ENCODE assay signal across 8 cellular contexts in genomic region chr20:5000263-5001173, GRCh38. TPM values are rescaled to one million over a fixed set of nuclear protein-coding genes. Genes with fewer than 3 reads are reported as not detected.
A peak's percentile ranks its signal among the peaks of the same experiment; 100 is the strongest.
DNase-seq lines count a peak whose midpoint lies in the region; ATAC-seq and TF ChIP-seq lines count a peak whose summit lies in the region.

No MANE protein-coding gene starts in this region.

- peak overlapping the region; percentile 63 for H3K4me3 ChIP-seq in ectodermal cell (ENCODE audit: insufficient read depth, low read depth, low read length)
- peak overlapping the region; percentile 75 for H3K4me3 ChIP-seq in lung

- CTCF ChIA-PET in activated CD4-positive, alpha-beta T cell treated with anti-CD3 and anti-CD28 coated beads for 36 hours (lab: Charles Lee): interaction anchor here (0.9 kb wide), 1 partner anchor 34 kb away, joined by 3 read pairs; no protein-coding TSS in a partner anchor

- peak; percentile 29 for DNase-seq in SIG-M5 treated with dmso at 0.1 percent for 504 hours (lab: John Stamatoyannopoulos, UW; ENCODE audit: unreplicated experiment)
- DNase-seq in SIG-M5 (lab: John Stamatoyannopoulos, UW): no peak
- DNase-seq in activated CD4-positive, alpha-beta T cell treated with anti-CD3 and anti-CD28 coated beads for 36 hours: peak; percentile 52
- peak; percentile 30 for DNase-seq in lung (ENCODE audit: low spot score)

- H3K9me3 Mint-ChIP-seq in activated CD4-positive, alpha-beta T cell treated with anti-CD3 and anti-CD28 coated beads for 36 hours (ENCODE audit: low read depth): no peaks in the 10 kb centered on the region
- H3K9me3 Mint-ChIP-seq in stimulated activated naive CD8-positive, alpha-beta T cell treated with anti-CD3 and anti-CD28 coated beads, Interleukin-15, Interleukin-2, amounts not matched to agents 100 ng/mL and 50 ng/mL, for 24 hours: no peaks in the 10 kb centered on the region

- WGBS in ectodermal cell, 2 experiments: 9 to 10% methylated on average over 53 of the region's 53 CpGs
- WGBS in lung, 2 donors: 3 to 6% methylated on average over 47 to 53 of the region's 53 CpGs

- H3K27me3 ChIP-seq in ectodermal cell (ENCODE audit: control insufficient read depth, insufficient read depth, low read length, poor library complexity, severe bottlenecking) (peaks cover 25% of the 10 kb centered on the region), lung (ENCODE audit: control insufficient read depth, insufficient read depth) (no peaks in the 10 kb centered on the region)

- no peak for TF ChIP-seq RAD21 in Ishikawa (IDR thresholded peaks at IDR 0.05; ENCODE audit: low read depth)

- peaks cover 2% of the 10 kb centered on the region for H3K36me3 Mint-ChIP-seq in activated CD4-positive, alpha-beta T cell treated with anti-CD3 and anti-CD28 coated beads for 36 hours (ENCODE audit: low read depth)
- H3K36me3 Mint-ChIP-seq in stimulated activated naive CD8-positive, alpha-beta T cell treated with anti-CD3 and anti-CD28 coated beads, Interleukin-15, Interleukin-2, amounts not matched to agents 100 ng/mL and 50 ng/mL, for 24 hours (ENCODE audit: low read depth): peaks cover 4% of the 10 kb centered on the region

- intact Hi-C loops in activated CD4-positive, alpha-beta T cell treated with anti-CD3 and anti-CD28 coated beads for 36 hours (cut with DNase I, micrococcal nuclease): loop anchor here (1.0 to 10.0 kb wide), 3 partner anchors 78 to 186 kb away; no protein-coding TSS in a partner anchor

- H3K4me1 Mint-ChIP-seq in activated CD4-positive, alpha-beta T cell treated with anti-CD3 and anti-CD28 coated beads for 36 hours: peaks cover 31% of the 10 kb centered on the region
- H3K4me1 Mint-ChIP-seq in stimulated activated naive CD8-positive, alpha-beta T cell treated with anti-CD3 and anti-CD28 coated beads, Interleukin-15, Interleukin-2, amounts not matched to agents 100 ng/mL and 50 ng/mL, for 24 hours (ENCODE audit: low read depth): peaks cover 40% of the 10 kb centered on the region

- peaks cover 8% of the 10 kb centered on the region for H3K4me1 ChIP-seq in ectodermal cell (ENCODE audit: control insufficient read depth, insufficient read depth, low read length)
- peaks cover 4 to 9% of the 10 kb centered on the region in 2 donors for H3K4me1 ChIP-seq in lung (ENCODE audit: control insufficient read depth in 2 of 2, insufficient read depth in 2 of 2, low read length in 2 of 2)

- no peak for TF ChIP-seq EP300 in Ishikawa (IDR thresholded peaks at IDR 0.05; ENCODE audit: borderline replicate concordance)

- H3K36me3 ChIP-seq in ectodermal cell (ENCODE audit: control insufficient read depth, insufficient read depth, low read length) (no peaks in the 10 kb centered on the region), lung (ENCODE audit: control insufficient read depth in 2 of 2, insufficient read depth in 2 of 2, low read length in 2 of 2) (no peaks in the 10 kb centered on the region)

- TF ChIP-seq CTCF in lung (IDR thresholded peaks at IDR 0.05; ENCODE audit: control extremely low read depth, extremely low read depth): no peak

- H3K27ac ChIP-seq in ectodermal cell (ENCODE audit: insufficient read depth, low read depth, low read length, poor library complexity, severe bottlenecking) (no peak overlapping the region), lung (ENCODE audit: low read depth in 1 of 2, low read length in 1 of 2) (no peak overlapping the region)

- peak; percentile 47 for ATAC-seq in activated CD4-positive, alpha-beta T cell treated with anti-CD3 and anti-CD28 coated beads for 36 hours
- ATAC-seq in lung (ENCODE audit: insufficient read depth, low FRiP score): no peak
- ATAC-seq in HG02938 (IDR thresholded peaks at IDR 0.05; ENCODE audit: unreplicated experiment): no peak

- H3K27me3 Mint-ChIP-seq in activated CD4-positive, alpha-beta T cell treated with anti-CD3 and anti-CD28 coated beads for 36 hours: no peaks in the 10 kb centered on the region
- H3K27me3 Mint-ChIP-seq in stimulated activated naive CD8-positive, alpha-beta T cell treated with anti-CD3 and anti-CD28 coated beads, Interleukin-15, Interleukin-2, amounts not matched to agents 100 ng/mL and 50 ng/mL, for 24 hours: no peaks in the 10 kb centered on the region

- H3K4me3 Mint-ChIP-seq in activated CD4-positive, alpha-beta T cell treated with anti-CD3 and anti-CD28 coated beads for 36 hours: peak overlapping the region; percentile 82
- H3K4me3 Mint-ChIP-seq in stimulated activated naive CD8-positive, alpha-beta T cell treated with anti-CD3 and anti-CD28 coated beads, Interleukin-15, Interleukin-2, amounts not matched to agents 100 ng/mL and 50 ng/mL, for 24 hours: peak overlapping the region; percentile 97

- peak overlapping the region; percentile 65 for H3K27ac Mint-ChIP-seq in activated CD4-positive, alpha-beta T cell treated with anti-CD3 and anti-CD28 coated beads for 36 hours
- H3K27ac Mint-ChIP-seq in stimulated activated naive CD8-positive, alpha-beta T cell treated with anti-CD3 and anti-CD28 coated beads, Interleukin-15, Interleukin-2, amounts not matched to agents 100 ng/mL and 50 ng/mL, for 24 hours: peak overlapping the region; percentile 93

- H3K9me3 ChIP-seq in ectodermal cell (ENCODE audit: control insufficient read depth, low read length) (no peaks in the 10 kb centered on the region), lung (ENCODE audit: control insufficient read depth in 2 of 2, insufficient read depth in 1 of 2, low read length in 1 of 2) (no peaks in the 10 kb centered on the region)

- POLR2A ChIA-PET in activated CD4-positive, alpha-beta T cell treated with anti-CD3 and anti-CD28 coated beads for 36 hours (lab: Charles Lee): interaction anchor here (0.6 kb wide), 1 partner anchor 14 kb away, joined by 6 read pairs; no protein-coding TSS in a partner anchor

TF ChIP-seq in Ishikawa, 13 proteins besides CTCF, POLR2A, EP300 and RAD21:
- TF ChIP-seq CEBPB (IDR thresholded peaks at IDR 0.05) (no peak), EGR1 (IDR thresholded peaks at IDR 0.05) (no peak), ZBTB7A (IDR thresholded peaks at IDR 0.05; ENCODE audit: low read depth) (peak; percentile 70; the same call in 1 of the 2 replicates), CREB1 (IDR thresholded peaks at IDR 0.05; ENCODE audit: low read depth) (no peak), YY1 (IDR thresholded peaks at IDR 0.05; ENCODE audit: low read depth) (no peak), NFIC (IDR thresholded peaks at IDR 0.05) (no peak), TAF1 (IDR thresholded peaks at IDR 0.05; ENCODE audit: low read depth) (no peak), TCF12 (IDR thresholded peaks at IDR 0.05; ENCODE audit: low read depth) (no peak), TEAD4 (IDR thresholded peaks at IDR 0.05) (0 out of 2 replicates have a peak, but pooled peaks have one; percentile 3), FOXM1 (IDR thresholded peaks at IDR 0.05; ENCODE audit: borderline replicate concordance, low read depth) (no peak)
- TF ChIP-seq, protein P1, sequence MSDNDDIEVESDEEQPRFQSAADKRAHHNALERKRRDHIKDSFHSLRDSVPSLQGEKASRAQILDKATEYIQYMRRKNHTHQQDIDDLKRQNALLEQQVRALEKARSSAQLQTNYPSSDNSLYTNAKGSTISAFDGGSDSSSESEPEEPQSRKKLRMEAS (IDR thresholded peaks at IDR 0.05): no peak
- TF ChIP-seq, protein P2, sequence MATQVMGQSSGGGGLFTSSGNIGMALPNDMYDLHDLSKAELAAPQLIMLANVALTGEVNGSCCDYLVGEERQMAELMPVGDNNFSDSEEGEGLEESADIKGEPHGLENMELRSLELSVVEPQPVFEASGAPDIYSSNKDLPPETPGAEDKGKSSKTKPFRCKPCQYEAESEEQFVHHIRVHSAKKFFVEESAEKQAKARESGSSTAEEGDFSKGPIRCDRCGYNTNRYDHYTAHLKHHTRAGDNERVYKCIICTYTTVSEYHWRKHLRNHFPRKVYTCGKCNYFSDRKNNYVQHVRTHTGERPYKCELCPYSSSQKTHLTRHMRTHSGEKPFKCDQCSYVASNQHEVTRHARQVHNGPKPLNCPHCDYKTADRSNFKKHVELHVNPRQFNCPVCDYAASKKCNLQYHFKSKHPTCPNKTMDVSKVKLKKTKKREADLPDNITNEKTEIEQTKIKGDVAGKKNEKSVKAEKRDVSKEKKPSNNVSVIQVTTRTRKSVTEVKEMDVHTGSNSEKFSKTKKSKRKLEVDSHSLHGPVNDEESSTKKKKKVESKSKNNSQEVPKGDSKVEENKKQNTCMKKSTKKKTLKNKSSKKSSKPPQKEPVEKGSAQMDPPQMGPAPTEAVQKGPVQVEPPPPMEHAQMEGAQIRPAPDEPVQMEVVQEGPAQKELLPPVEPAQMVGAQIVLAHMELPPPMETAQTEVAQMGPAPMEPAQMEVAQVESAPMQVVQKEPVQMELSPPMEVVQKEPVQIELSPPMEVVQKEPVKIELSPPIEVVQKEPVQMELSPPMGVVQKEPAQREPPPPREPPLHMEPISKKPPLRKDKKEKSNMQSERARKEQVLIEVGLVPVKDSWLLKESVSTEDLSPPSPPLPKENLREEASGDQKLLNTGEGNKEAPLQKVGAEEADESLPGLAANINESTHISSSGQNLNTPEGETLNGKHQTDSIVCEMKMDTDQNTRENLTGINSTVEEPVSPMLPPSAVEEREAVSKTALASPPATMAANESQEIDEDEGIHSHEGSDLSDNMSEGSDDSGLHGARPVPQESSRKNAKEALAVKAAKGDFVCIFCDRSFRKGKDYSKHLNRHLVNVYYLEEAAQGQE (IDR thresholded peaks at IDR 0.05; ENCODE audit: low read depth): no peak
- TF ChIP-seq, protein P3, sequence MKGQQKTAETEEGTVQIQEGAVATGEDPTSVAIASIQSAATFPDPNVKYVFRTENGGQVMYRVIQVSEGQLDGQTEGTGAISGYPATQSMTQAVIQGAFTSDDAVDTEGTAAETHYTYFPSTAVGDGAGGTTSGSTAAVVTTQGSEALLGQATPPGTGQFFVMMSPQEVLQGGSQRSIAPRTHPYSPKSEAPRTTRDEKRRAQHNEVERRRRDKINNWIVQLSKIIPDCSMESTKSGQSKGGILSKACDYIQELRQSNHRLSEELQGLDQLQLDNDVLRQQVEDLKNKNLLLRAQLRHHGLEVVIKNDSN (IDR thresholded peaks at IDR 0.05): peak; percentile 55
TF ChIP-seq in Ishikawa: peak in this region for 3.

RNA-seq across cellular contexts. Expression of gene SLC23A2, which starts 0.8 kb away (rescaled TPM):
- 10 to 100 TPM; 16.7 to 17.6 TPM for total RNA-seq in activated CD4-positive, alpha-beta T cell treated with anti-CD3 and anti-CD28 coated beads for 36 hours
- 17.0 TPM for polyA plus RNA-seq in ectodermal cell (2013, experiment 1 of 4)
- 19.6 TPM for polyA plus RNA-seq in ectodermal cell (2013, experiment 2 of 4)
- polyA plus RNA-seq in ectodermal cell (2013, experiment 3 of 4): 12.0 TPM
- 12.6 TPM for polyA plus RNA-seq in ectodermal cell (2013, experiment 4 of 4)
- 10 to 100 TPM; 18.9 to 23.5 TPM for total RNA-seq in lung
- polyA plus RNA-seq in lung: 1 to 10 TPM; 6.0 to 9.7 TPM
